1 cellular context compared by ENCODE assay signal in the genomic region with DNA sequence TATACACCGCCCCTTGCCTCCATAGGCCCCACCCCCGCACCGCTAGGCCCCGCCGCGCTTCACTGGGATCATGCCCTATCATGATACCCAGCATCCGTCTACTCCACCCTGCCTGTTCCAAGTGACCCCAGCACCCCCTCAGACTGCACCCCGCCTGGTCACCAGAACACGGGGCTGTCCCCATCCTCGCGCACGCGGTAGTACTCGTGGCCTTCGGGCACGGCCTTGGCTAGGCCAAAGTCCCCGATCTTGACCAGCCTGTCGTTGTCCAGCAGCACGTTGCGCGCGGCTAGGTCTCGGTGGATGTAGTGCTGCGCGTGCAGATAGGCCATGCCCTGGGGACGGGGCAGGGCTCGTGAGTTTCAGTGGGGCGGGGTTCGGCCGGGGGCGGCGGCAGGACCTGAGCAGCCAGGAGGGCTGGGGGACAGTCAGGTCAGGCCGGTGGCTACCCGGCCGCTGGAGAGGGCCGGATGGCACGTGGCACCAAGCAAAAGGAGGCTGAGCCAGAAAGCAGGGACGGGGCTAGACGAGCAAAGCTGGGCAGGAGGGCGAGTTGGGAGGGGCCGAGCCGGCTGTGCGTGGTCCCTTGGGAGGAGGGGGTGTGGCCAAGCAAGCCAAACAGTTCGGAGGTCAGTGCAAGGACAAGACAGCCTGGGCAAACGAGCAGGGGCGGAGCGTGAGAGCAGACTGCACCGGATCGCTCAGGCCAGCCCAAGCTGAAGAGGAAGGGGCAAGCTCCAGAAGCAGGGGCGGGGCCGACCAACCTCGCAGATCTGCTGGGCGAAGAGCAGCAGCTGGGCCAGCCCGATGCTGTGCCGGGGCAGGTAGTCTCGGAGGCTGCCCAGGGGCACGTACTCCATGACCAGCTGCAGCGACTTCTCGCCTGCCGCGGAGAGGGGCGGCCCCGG.
TF ChIP-seq lines count a peak whose summit lies in the region.

No MANE protein-coding gene starts in this region.

TF ChIP-seq in HepG2, 621 proteins besides CTCF, POLR2A, EP300 and RAD21:
- TF ChIP-seq, protein P1, sequence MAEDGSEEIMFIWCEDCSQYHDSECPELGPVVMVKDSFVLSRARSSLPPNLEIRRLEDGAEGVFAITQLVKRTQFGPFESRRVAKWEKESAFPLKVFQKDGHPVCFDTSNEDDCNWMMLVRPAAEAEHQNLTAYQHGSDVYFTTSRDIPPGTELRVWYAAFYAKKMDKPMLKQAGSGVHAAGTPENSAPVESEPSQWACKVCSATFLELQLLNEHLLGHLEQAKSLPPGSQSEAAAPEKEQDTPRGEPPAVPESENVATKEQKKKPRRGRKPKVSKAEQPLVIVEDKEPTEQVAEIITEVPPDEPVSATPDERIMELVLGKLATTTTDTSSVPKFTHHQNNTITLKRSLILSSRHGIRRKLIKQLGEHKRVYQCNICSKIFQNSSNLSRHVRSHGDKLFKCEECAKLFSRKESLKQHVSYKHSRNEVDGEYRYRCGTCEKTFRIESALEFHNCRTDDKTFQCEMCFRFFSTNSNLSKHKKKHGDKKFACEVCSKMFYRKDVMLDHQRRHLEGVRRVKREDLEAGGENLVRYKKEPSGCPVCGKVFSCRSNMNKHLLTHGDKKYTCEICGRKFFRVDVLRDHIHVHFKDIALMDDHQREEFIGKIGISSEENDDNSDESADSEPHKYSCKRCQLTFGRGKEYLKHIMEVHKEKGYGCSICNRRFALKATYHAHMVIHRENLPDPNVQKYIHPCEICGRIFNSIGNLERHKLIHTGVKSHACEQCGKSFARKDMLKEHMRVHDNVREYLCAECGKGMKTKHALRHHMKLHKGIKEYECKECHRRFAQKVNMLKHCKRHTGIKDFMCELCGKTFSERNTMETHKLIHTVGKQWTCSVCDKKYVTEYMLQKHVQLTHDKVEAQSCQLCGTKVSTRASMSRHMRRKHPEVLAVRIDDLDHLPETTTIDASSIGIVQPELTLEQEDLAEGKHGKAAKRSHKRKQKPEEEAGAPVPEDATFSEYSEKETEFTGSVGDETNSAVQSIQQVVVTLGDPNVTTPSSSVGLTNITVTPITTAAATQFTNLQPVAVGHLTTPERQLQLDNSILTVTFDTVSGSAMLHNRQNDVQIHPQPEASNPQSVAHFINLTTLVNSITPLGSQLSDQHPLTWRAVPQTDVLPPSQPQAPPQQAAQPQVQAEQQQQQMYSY (CRISPR knock-in tag; IDR thresholded peaks at IDR 0.05): no peak
- TF ChIP-seq RBFOX2 (IDR thresholded peaks at IDR 0.05; ENCODE audit: low read depth, low read length): 0 out of 2 replicates have a peak, but pooled peaks have one; percentile 30
- TF ChIP-seq, protein P2, sequence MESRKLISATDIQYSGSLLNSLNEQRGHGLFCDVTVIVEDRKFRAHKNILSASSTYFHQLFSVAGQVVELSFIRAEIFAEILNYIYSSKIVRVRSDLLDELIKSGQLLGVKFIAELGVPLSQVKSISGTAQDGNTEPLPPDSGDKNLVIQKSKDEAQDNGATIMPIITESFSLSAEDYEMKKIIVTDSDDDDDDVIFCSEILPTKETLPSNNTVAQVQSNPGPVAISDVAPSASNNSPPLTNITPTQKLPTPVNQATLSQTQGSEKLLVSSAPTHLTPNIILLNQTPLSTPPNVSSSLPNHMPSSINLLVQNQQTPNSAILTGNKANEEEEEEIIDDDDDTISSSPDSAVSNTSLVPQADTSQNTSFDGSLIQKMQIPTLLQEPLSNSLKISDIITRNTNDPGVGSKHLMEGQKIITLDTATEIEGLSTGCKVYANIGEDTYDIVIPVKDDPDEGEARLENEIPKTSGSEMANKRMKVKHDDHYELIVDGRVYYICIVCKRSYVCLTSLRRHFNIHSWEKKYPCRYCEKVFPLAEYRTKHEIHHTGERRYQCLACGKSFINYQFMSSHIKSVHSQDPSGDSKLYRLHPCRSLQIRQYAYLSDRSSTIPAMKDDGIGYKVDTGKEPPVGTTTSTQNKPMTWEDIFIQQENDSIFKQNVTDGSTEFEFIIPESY (CRISPR knock-in tag; IDR thresholded peaks at IDR 0.05): peak; percentile 32; the same call in 1 of the 2 replicates
- TF ChIP-seq, protein P3, sequence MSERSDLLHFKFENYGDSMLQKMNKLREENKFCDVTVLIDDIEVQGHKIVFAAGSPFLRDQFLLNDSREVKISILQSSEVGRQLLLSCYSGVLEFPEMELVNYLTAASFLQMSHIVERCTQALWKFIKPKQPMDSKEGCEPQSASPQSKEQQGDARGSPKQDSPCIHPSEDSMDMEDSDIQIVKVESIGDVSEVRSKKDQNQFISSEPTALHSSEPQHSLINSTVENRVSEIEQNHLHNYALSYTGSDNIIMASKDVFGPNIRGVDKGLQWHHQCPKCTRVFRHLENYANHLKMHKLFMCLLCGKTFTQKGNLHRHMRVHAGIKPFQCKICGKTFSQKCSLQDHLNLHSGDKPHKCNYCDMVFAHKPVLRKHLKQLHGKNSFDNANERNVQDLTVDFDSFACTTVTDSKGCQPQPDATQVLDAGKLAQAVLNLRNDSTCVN (CRISPR knock-in tag; IDR thresholded peaks at IDR 0.05; ENCODE audit: borderline replicate concordance): no peak
- no peak for TF ChIP-seq ZNF350 (CRISPR knock-in tag; IDR thresholded peaks at IDR 0.05; ENCODE audit: borderline replicate concordance, low read depth)
- 0 out of 2 replicates have a peak, but pooled peaks have one; percentile 14 for TF ChIP-seq ZBTB38 (CRISPR knock-in tag; IDR thresholded peaks at IDR 0.05)
